1 cellular context compared by ENCODE assay signal in genomic region chr19:47231215-47232054, GRCh38.
A peak's percentile ranks its signal among the peaks of the same experiment; 100 is the strongest.
TF ChIP-seq lines count a peak whose summit lies in the region.

No MANE protein-coding gene starts in this region.

TF ChIP-seq in K562, 482 proteins besides CTCF, POLR2A, EP300 and RAD21 (continued from another document and continues in another):
- TF ChIP-seq, protein P1, sequence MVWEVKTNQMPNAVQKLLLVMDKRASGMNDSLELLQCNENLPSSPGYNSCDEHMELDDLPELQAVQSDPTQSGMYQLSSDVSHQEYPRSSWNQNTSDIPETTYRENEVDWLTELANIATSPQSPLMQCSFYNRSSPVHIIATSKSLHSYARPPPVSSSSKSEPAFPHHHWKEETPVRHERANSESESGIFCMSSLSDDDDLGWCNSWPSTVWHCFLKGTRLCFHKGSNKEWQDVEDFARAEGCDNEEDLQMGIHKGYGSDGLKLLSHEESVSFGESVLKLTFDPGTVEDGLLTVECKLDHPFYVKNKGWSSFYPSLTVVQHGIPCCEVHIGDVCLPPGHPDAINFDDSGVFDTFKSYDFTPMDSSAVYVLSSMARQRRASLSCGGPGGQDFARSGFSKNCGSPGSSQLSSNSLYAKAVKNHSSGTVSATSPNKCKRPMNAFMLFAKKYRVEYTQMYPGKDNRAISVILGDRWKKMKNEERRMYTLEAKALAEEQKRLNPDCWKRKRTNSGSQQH (CRISPR knock-in tag; IDR thresholded peaks at IDR 0.05), result 0 out of 2 replicates have a peak, but pooled peaks have one; percentile 56
- TF ChIP-seq EWSR1 (IDR thresholded peaks at IDR 0.05; ENCODE audit: borderline replicate concordance, low read depth, partially characterized antibody) (no peak), ZNF12 (CRISPR knock-in tag; IDR thresholded peaks at IDR 0.05) (no peak), CBFB (CRISPR knock-in tag; IDR thresholded peaks at IDR 0.05) (peak; percentile 60; the same call in 1 of the 2 replicates), HMG20A (CRISPR knock-in tag; conservative IDR thresholded peaks at IDR 0.05) (no peak), KLF13 (tag; IDR thresholded peaks at IDR 0.05; ENCODE audit: borderline replicate concordance, low read depth) (peak; percentile 45; the same call in 1 of the 2 replicates), ATF2 (CRISPR knock-in tag; IDR thresholded peaks at IDR 0.05) (no peak), THAP7 (CRISPR knock-in tag; IDR thresholded peaks at IDR 0.05) (no peak), ZFX (CRISPR knock-in tag; IDR thresholded peaks at IDR 0.05) (peak; percentile 89), HNRNPH1 (optimal IDR thresholded peaks at IDR 0.05; ENCODE audit: low read depth, low read length) (no peak), TEAD1 (CRISPR knock-in tag; IDR thresholded peaks at IDR 0.05) (no peak), SUPT5H (IDR thresholded peaks at IDR 0.05) (peak; percentile 12; the same call in 1 of the 2 replicates), ETV6 (IDR thresholded peaks at IDR 0.05; ENCODE audit: borderline replicate concordance in 1 of 2, low read depth in 2 of 2, low read length in 1 of 2) (no peak), ETV6 (CRISPR knock-in tag; IDR thresholded peaks at IDR 0.05; ENCODE audit: borderline replicate concordance) (no peak), PYGO2 (tag; IDR thresholded peaks at IDR 0.05) (no peak), NR3C1 (CRISPR knock-in tag; IDR thresholded peaks at IDR 0.05) (no peak), LCOR (CRISPR knock-in tag; IDR thresholded peaks at IDR 0.05) (no peak), ETV1 (tag; conservative IDR thresholded peaks at IDR 0.05; ENCODE audit: low read depth) (0 out of 2 replicates have a peak, but pooled peaks have one; percentile 15), CBFA2T3 (IDR thresholded peaks at IDR 0.05) (peak; percentile 56), ZNF184 (CRISPR knock-in tag; IDR thresholded peaks at IDR 0.05) (no peak), ILK (tag; IDR thresholded peaks at IDR 0.05; ENCODE audit: borderline replicate concordance, low read depth) (no peak), NR2C2 (CRISPR knock-in tag; IDR thresholded peaks at IDR 0.05) (peak; percentile 52; the same call in 1 of the 2 replicates), NR2C2 (tag; IDR thresholded peaks at IDR 0.05) (0 out of 2 replicates have a peak, but pooled peaks have one; percentile 2), NR4A1 (CRISPR knock-in tag; IDR thresholded peaks at IDR 0.05) (no peak), NR4A1 (tag; IDR thresholded peaks at IDR 0.05) (peak; percentile 73; the same call in 1 of the 2 replicates), DMBX1 (CRISPR knock-in tag; IDR thresholded peaks at IDR 0.05; ENCODE audit: borderline replicate concordance) (0 out of 2 replicates have a peak, but pooled peaks have one; percentile 20), ZNF282 (CRISPR knock-in tag; IDR thresholded peaks at IDR 0.05) (no peak), SMC3 (conservative IDR thresholded peaks at IDR 0.05; ENCODE audit: insufficient read depth, low read depth, low read length) (no peak), FUS (optimal IDR thresholded peaks at IDR 0.05; ENCODE audit: low read depth, low read length) (no peak), CREB1 (IDR thresholded peaks at IDR 0.05) (peak; percentile 65; the same call in 1 of the 2 replicates), CREB1 (CRISPR knock-in tag; IDR thresholded peaks at IDR 0.05) (peak; percentile 73), STAG1 (CRISPR knock-in tag; IDR thresholded peaks at IDR 0.05; ENCODE audit: borderline replicate concordance) (no peak), NBN (IDR thresholded peaks at IDR 0.05; ENCODE audit: low read depth) (peak; percentile 41; the same call in 1 of the 2 replicates), BHLHE40 (IDR thresholded peaks at IDR 0.05; ENCODE audit: low read length) (peak; percentile 96), E2F8 (IDR thresholded peaks at IDR 0.05; ENCODE audit: low read depth, partially characterized antibody) (peak; percentile 17), XRCC3 (IDR thresholded peaks at IDR 0.05) (no peak), IFI16 (CRISPR knock-in tag; IDR thresholded peaks at IDR 0.05) (no peak), RBM34 (IDR thresholded peaks at IDR 0.05; ENCODE audit: borderline replicate concordance, insufficient read depth, low read length) (no peak), PTTG1 (tag; IDR thresholded peaks at IDR 0.05; ENCODE audit: low read depth) (no peak), TARDBP (IDR thresholded peaks at IDR 0.05) (peak; percentile 53; the same call in 1 of the 2 replicates), USF2 (CRISPR knock-in tag; IDR thresholded peaks at IDR 0.05) (peak; percentile 85), ZBTB1 (CRISPR knock-in tag; IDR thresholded peaks at IDR 0.05; ENCODE audit: borderline replicate concordance, low read depth) (no peak; the same call in 1 of the 2 replicates), PTBP1 (IDR thresholded peaks at IDR 0.05; ENCODE audit: low read depth, low read length) (no peak), MCM5 (IDR thresholded peaks at IDR 0.05; ENCODE audit: low read depth) (no peak), ZNF589 (CRISPR knock-in tag; IDR thresholded peaks at IDR 0.05; ENCODE audit: low read depth) (0 out of 2 replicates have a peak, but pooled peaks have one; percentile 38), ZNF561 (CRISPR knock-in tag; conservative IDR thresholded peaks at IDR 0.05) (no peak), RBM22 (IDR thresholded peaks at IDR 0.05; ENCODE audit: low read depth, low read length, poor library complexity, severe bottlenecking) (no peak), ZFP30 (CRISPR knock-in tag; IDR thresholded peaks at IDR 0.05; ENCODE audit: borderline replicate concordance) (no peak), ZNF717 (CRISPR knock-in tag; IDR thresholded peaks at IDR 0.05) (no peak), MAFG (tag; conservative IDR thresholded peaks at IDR 0.05) (no peak), ARID1B (IDR thresholded peaks at IDR 0.05) (peak; percentile 63), NFRKB (IDR thresholded peaks at IDR 0.05; ENCODE audit: low read depth) (peak; percentile 70; the same call in 1 of the 2 replicates), HMGN3 (IDR thresholded peaks at IDR 0.05; ENCODE audit: borderline replicate concordance, extremely low read depth, insufficient read length, low read depth, low read length) (peak; percentile 77), ZNF75A (CRISPR knock-in tag; IDR thresholded peaks at IDR 0.05) (no peak), MCM7 (IDR thresholded peaks at IDR 0.05) (no peak), JUN (IDR thresholded peaks at IDR 0.05; ENCODE audit: borderline replicate concordance, low read depth, low read length) (no peak), JUN (CRISPR knock-in tag; IDR thresholded peaks at IDR 0.05; ENCODE audit: borderline replicate concordance) (no peak), ETV5 (CRISPR knock-in tag; IDR thresholded peaks at IDR 0.05; ENCODE audit: low read depth) (no peak), THRAP3 (IDR thresholded peaks at IDR 0.05; ENCODE audit: borderline replicate concordance) (0 out of 2 replicates have a peak, but pooled peaks have one; percentile 76), DPF2 (IDR thresholded peaks at IDR 0.05) (peak; percentile 65; the same call in 1 of the 2 replicates), PHF21A (IDR thresholded peaks at IDR 0.05; ENCODE audit: borderline replicate concordance, low read depth) (no peak), NCOA4 (IDR thresholded peaks at IDR 0.05; ENCODE audit: partially characterized antibody) (no peak), EZH2 (IDR thresholded peaks at IDR 0.05; ENCODE audit: borderline replicate concordance, low read depth, low read length) (no peak), CC2D1A (IDR thresholded peaks at IDR 0.05) (no peak), CBX3 (IDR thresholded peaks at IDR 0.05; ENCODE audit: borderline replicate concordance in 1 of 2, low read length in 2 of 2) (no peak)
- TF ChIP-seq, protein P2, sequence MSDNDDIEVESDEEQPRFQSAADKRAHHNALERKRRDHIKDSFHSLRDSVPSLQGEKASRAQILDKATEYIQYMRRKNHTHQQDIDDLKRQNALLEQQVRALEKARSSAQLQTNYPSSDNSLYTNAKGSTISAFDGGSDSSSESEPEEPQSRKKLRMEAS (CRISPR knock-in tag; IDR thresholded peaks at IDR 0.05), result peak; percentile 84
- TF ChIP-seq, protein P3, sequence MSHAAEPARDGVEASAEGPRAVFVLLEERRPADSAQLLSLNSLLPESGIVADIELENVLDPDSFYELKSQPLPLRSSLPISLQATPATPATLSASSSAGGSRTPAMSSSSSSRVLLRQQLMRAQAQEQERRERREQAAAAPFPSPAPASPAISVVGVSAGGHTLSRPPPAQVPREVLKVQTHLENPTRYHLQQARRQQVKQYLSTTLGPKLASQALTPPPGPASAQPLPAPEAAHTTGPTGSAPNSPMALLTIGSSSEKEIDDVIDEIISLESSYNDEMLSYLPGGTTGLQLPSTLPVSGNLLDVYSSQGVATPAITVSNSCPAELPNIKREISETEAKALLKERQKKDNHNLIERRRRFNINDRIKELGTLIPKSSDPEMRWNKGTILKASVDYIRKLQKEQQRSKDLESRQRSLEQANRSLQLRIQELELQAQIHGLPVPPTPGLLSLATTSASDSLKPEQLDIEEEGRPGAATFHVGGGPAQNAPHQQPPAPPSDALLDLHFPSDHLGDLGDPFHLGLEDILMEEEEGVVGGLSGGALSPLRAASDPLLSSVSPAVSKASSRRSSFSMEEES (CRISPR knock-in tag; IDR thresholded peaks at IDR 0.05), result peak; percentile 76
- TF ChIP-seq, protein P4, sequence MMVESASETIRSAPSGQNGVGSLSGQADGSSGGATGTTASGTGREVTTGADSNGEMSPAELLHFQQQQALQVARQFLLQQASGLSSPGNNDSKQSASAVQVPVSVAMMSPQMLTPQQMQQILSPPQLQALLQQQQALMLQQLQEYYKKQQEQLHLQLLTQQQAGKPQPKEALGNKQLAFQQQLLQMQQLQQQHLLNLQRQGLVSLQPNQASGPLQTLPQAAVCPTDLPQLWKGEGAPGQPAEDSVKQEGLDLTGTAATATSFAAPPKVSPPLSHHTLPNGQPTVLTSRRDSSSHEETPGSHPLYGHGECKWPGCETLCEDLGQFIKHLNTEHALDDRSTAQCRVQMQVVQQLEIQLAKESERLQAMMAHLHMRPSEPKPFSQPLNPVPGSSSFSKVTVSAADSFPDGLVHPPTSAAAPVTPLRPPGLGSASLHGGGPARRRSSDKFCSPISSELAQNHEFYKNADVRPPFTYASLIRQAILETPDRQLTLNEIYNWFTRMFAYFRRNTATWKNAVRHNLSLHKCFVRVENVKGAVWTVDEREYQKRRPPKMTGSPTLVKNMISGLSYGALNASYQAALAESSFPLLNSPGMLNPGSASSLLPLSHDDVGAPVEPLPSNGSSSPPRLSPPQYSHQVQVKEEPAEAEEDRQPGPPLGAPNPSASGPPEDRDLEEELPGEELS (CRISPR knock-in tag; IDR thresholded peaks at IDR 0.05; ENCODE audit: borderline replicate concordance), result 0 out of 2 replicates have a peak, but pooled peaks have one; percentile 20
- TF ChIP-seq, protein P5, sequence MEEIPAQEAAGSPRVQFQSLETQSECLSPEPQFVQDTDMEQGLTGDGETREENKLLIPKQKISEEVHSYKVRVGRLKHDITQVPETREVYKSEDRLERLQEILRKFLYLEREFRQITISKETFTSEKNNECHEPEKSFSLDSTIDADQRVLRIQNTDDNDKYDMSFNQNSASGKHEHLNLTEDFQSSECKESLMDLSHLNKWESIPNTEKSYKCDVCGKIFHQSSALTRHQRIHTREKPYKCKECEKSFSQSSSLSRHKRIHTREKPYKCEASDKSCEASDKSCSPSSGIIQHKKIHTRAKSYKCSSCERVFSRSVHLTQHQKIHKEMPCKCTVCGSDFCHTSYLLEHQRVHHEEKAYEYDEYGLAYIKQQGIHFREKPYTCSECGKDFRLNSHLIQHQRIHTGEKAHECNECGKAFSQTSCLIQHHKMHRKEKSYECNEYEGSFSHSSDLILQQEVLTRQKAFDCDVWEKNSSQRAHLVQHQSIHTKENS (CRISPR knock-in tag; IDR thresholded peaks at IDR 0.05), result no peak
- TF ChIP-seq, protein P6, sequence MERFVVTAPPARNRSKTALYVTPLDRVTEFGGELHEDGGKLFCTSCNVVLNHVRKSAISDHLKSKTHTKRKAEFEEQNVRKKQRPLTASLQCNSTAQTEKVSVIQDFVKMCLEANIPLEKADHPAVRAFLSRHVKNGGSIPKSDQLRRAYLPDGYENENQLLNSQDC (CRISPR knock-in tag; IDR thresholded peaks at IDR 0.05), result no peak
